In genomic region chr10:31030216-31030615, GRCh38 we compare ENCODE assay signal across 12 cellular contexts. TPM values are rescaled to one million over a fixed set of nuclear protein-coding genes. Genes with fewer than 3 reads are reported as not detected.
DNase-seq lines count a peak whose midpoint lies in the region; ATAC-seq, FAIRE-seq and TF ChIP-seq lines count a peak whose summit lies in the region.
"Had no signal": no experiment of that assay in that cellular context is flagged by ENCODE, and none has a peak within 500 bp of the region (broad histone marks: within the 10 kb centered on the region; RNA-seq: fewer than 3 reads in every experiment).

No MANE protein-coding gene starts in this region.

- peaks cover 0 to 5% (median 0%) of the 10 kb centered on the region in 3 donors for H3K36me3 Mint-ChIP-seq in CD8-positive, alpha-beta memory T cell
- H3K36me3 Mint-ChIP-seq in progenitor cell of endocrine pancreas (ENCODE audit: insufficient read depth) = no peaks in the 10 kb centered on the region

- no peak overlapping the region for H3K27ac ChIP-seq in CD8-positive, alpha-beta memory T cell (ENCODE audit: low read depth, low read length)
- no peak overlapping the region for H3K27ac ChIP-seq in OCI-LY3 (ENCODE audit: low read length)
- H3K27ac ChIP-seq: SK-N-MC had no signal

- H3K79me2 ChIP-seq in OCI-LY3 (ENCODE audit: low read length) = peaks cover 6% of the 10 kb centered on the region

- H2AFZ ChIP-seq in OCI-LY3 (ENCODE audit: low read depth, low read length) = no peak overlapping the region

- no peaks in the 10 kb centered on the region for H3K9me3 ChIP-seq in CD8-positive, alpha-beta memory T cell (ENCODE audit: low read length)
- H3K9me3 ChIP-seq in OCI-LY3 (ENCODE audit: insufficient read depth, low read length) (no peaks in the 10 kb centered on the region), endocrine pancreas (ENCODE audit: control insufficient read depth, low read length) (no peaks in the 10 kb centered on the region)

- POLR2A ChIA-PET in CD8-positive, alpha-beta memory T cell (lab: Charles Lee) = no interaction called here

- no peaks in the 10 kb centered on the region for H3K9me3 Mint-ChIP-seq in CD8-positive, alpha-beta memory T cell
- peaks cover 3% of the 10 kb centered on the region for H3K9me3 Mint-ChIP-seq in progenitor cell of endocrine pancreas (ENCODE audit: low read depth)

- no peaks in the 10 kb centered on the region for H3K36me3 ChIP-seq in CD8-positive, alpha-beta memory T cell (ENCODE audit: insufficient read depth, low read length)
- H3K36me3 ChIP-seq in OCI-LY3 (replicated peaks; ENCODE audit: low read depth, low read length) (no peaks in the 10 kb centered on the region), endocrine pancreas (ENCODE audit: control insufficient read depth, insufficient read depth, low read length) (no peaks in the 10 kb centered on the region)

- no peak overlapping the region for H3K4me3 ChIP-seq in CD8-positive, alpha-beta memory T cell (ENCODE audit: low read length)
- H3K4me3 ChIP-seq in OCI-LY3 (ENCODE audit: low read length) (no peak overlapping the region), endocrine pancreas (ENCODE audit: control insufficient read depth, insufficient read depth, low read length) (peak overlapping the region; percentile 86)

- peaks cover 12 to 26% (median 19%) of the 10 kb centered on the region in 3 donors for H3K4me1 Mint-ChIP-seq in CD8-positive, alpha-beta memory T cell
- H3K4me1 Mint-ChIP-seq in progenitor cell of endocrine pancreas (ENCODE audit: low read depth) = peaks cover 11% of the 10 kb centered on the region

- H3K27ac Mint-ChIP-seq in CD8-positive, alpha-beta memory T cell = peak overlapping the region in 2 of 8 donors; percentile 14 to 16
- H3K27ac Mint-ChIP-seq in progenitor cell of endocrine pancreas = peak overlapping the region; percentile 98

- H3K27me3 ChIP-seq in CD8-positive, alpha-beta memory T cell (ENCODE audit: insufficient read depth, low read length, poor library complexity, severe bottlenecking) = no peaks in the 10 kb centered on the region
- H3K27me3 ChIP-seq in OCI-LY3 (ENCODE audit: low read depth, low read length) (no peaks in the 10 kb centered on the region), endocrine pancreas (ENCODE audit: control insufficient read depth, insufficient read depth, low read length) (no peaks in the 10 kb centered on the region)

- FAIRE-seq in D721Med (lab: Jason Lieb, UNC) = no peak
- FAIRE-seq: GM12892 had no signal

- peak overlapping the region in 4 of 7 donors; percentile 2 to 95 (median 13) for H3K4me3 Mint-ChIP-seq in CD8-positive, alpha-beta memory T cell
- peak overlapping the region; percentile 88 for H3K4me3 Mint-ChIP-seq in progenitor cell of endocrine pancreas (ENCODE audit: low read depth)

- H4K20me1 ChIP-seq in OCI-LY3 (ENCODE audit: insufficient read depth, low read length) = no peaks in the 10 kb centered on the region

- DNase-seq in CD8-positive, alpha-beta memory T cell = no peak
- DNase-seq in progenitor cell of endocrine pancreas (ENCODE audit: low spot score, unreplicated experiment) = no peak
- DNase-seq in H4 (ENCODE audit: low spot score) = no peak
- no peak for DNase-seq in D721Med (ENCODE audit: insufficient read length, low spot score)
- DNase-seq: activated CD4-positive, alpha-beta T cell treated with anti-CD3 and anti-CD28 coated beads, Interleukin-2, amount 50 U/mL, for 48 hours; NCI-H524 had no signal

- H3K9ac ChIP-seq in OCI-LY3 (ENCODE audit: low read length) (no peak overlapping the region), endocrine pancreas (ENCODE audit: control insufficient read depth, insufficient read depth, low read length) (no peak overlapping the region)

- ATAC-seq in GM18511 (IDR thresholded peaks at IDR 0.05; ENCODE audit: unreplicated experiment) = no peak
- ATAC-seq in GM21360 (IDR thresholded peaks at IDR 0.05; ENCODE audit: unreplicated experiment) = no peak

- TF ChIP-seq CTCF in OCI-LY3 (IDR thresholded peaks at IDR 0.05; ENCODE audit: low read depth, low read length) (no peak), progenitor cell of endocrine pancreas (IDR thresholded peaks at IDR 0.05; ENCODE audit: unreplicated experiment) (no peak), D721Med (IDR thresholded peaks at IDR 0.05; ENCODE audit: insufficient read depth, missing control alignments) (no peak)

- H3K27me3 Mint-ChIP-seq in CD8-positive, alpha-beta memory T cell = no peaks in the 10 kb centered on the region
- peaks cover 3% of the 10 kb centered on the region for H3K27me3 Mint-ChIP-seq in progenitor cell of endocrine pancreas

- H3K4me1 ChIP-seq in CD8-positive, alpha-beta memory T cell (ENCODE audit: insufficient read depth, low read length) = peaks cover 14% of the 10 kb centered on the region
- H3K4me1 ChIP-seq in OCI-LY3 (ENCODE audit: low read length) = peaks cover 28% of the 10 kb centered on the region
- H3K4me1 ChIP-seq in endocrine pancreas (ENCODE audit: control insufficient read depth, insufficient read depth, low read length) = no peaks in the 10 kb centered on the region

- H3K4me2 ChIP-seq in OCI-LY3 (ENCODE audit: low read length) = peak overlapping the region; percentile 99; the same call in 1 of the 2 replicates

- CTCF ChIA-PET in CD8-positive, alpha-beta memory T cell (lab: Charles Lee) = interaction anchor here (1.5 to 2.9 kb wide), 3 partner anchors 9 to 461 kb away, joined by 5 to 33 read pairs (median 9); no protein-coding TSS in a partner anchor

RNA-seq across cellular contexts. Expression of gene ZNF438, which starts 1.4 kb away (rescaled TPM):
- total RNA-seq in CD8-positive, alpha-beta memory T cell = 1 to 10 TPM; 2.9 to 3.9 TPM
- polyA plus RNA-seq in CD8-positive, alpha-beta memory T cell = 4.2 TPM
- 6.1 and 6.6 TPM in 2 replicates for total RNA-seq in progenitor cell of endocrine pancreas
- 1.3 TPM in 2 replicates for total RNA-seq in H4 (2014; rRNA removed; shearing (Covaris generic))
